9 cellular contexts compared by ENCODE assay signal in genomic region chr1:46489169-46489637, GRCh38. TPM values are rescaled to one million over a fixed set of nuclear protein-coding genes. Genes with fewer than 3 reads are reported as not detected.
DNase-seq lines count a peak whose midpoint lies in the region; ATAC-seq and TF ChIP-seq lines count a peak whose summit lies in the region.
"Had no signal": no experiment of that assay in that cellular context is flagged by ENCODE, and none has a peak within 500 bp of the region (broad histone marks: within the 10 kb centered on the region; RNA-seq: fewer than 3 reads in every experiment).

No MANE protein-coding gene starts in this region.

- H3K4me3 ChIP-seq in right atrium auricular region (peak overlapping the region in 1 of 2 donors; percentile 42), ascending aorta (peak overlapping the region; percentile 50 to 55), mucosa of descending colon (no peak overlapping the region), upper lobe of left lung (peak overlapping the region in 3 of 4 donors; percentile 26 to 41 (median 40))

- ATAC-seq in Right ventricle myocardium inferior (no peak), mucosa of descending colon (peak; percentile 61), upper lobe of left lung (ENCODE audit: low FRiP score in 2 of 2) (no peak), HG03342 (IDR thresholded peaks at IDR 0.05; ENCODE audit: unreplicated experiment) (no peak), GM21526 (IDR thresholded peaks at IDR 0.05; ENCODE audit: low FRiP score, unreplicated experiment) (no peak)

- H3K27ac ChIP-seq in right atrium auricular region (no peak overlapping the region), ascending aorta (no peak overlapping the region), upper lobe of left lung (no peak overlapping the region)
- H3K27ac ChIP-seq: SJSA1 had no signal

- 2 to 5% methylated on average over 12 to 15 of the region's 35 CpGs for WGBS in upper lobe of left lung, 2 donors

- H3K27me3 ChIP-seq in right atrium auricular region (peaks cover 54 to 71% of the 10 kb centered on the region in 2 donors), ascending aorta (peaks cover 29% of the 10 kb centered on the region), upper lobe of left lung (peaks cover 0 to 73% (median 41%) of the 10 kb centered on the region in 4 donors)

- DNase-seq in Right ventricle myocardium inferior (ENCODE audit: missing footprints) (peak; percentile 60), right atrium auricular region (ENCODE audit: low spot score) (no peak), ascending aorta (ENCODE audit: low spot score in 2 of 2) (no peak), mucosa of descending colon (peak in 2 of 3 donors; percentile 14 to 53), upper lobe of left lung (peak in 1 of 2 donors; percentile 85), NCI-H2081 treated with DMSO at 0.1 percent for 48 hours (lab: John Stamatoyannopoulos, UW) (no peak)

- peaks cover 0 to 21% of the 10 kb centered on the region in 2 donors for H3K4me1 ChIP-seq in right atrium auricular region
- H3K4me1 ChIP-seq in ascending aorta: peaks cover 9 to 13% of the 10 kb centered on the region in 2 donors
- H3K4me1 ChIP-seq in mucosa of descending colon (ENCODE audit: low read depth): peaks cover 11% of the 10 kb centered on the region
- H3K4me1 ChIP-seq in upper lobe of left lung: peaks cover 18 to 34% (median 23%) of the 10 kb centered on the region in 4 donors

- intact Hi-C loops in Right ventricle myocardium inferior (cut with DNase I): no loop called here
- intact Hi-C loops in ascending aorta (cut with DNase I): no loop called here
- intact Hi-C loops in mucosa of descending colon (cut with DNase I, micrococcal nuclease): no loop called here

- no peak for TF ChIP-seq EP300 in upper lobe of left lung (IDR thresholded peaks at IDR 0.05)

- TF ChIP-seq POLR2A in upper lobe of left lung (IDR thresholded peaks at IDR 0.05): no peak

- H3K36me3 ChIP-seq in right atrium auricular region (no peaks in the 10 kb centered on the region), ascending aorta (no peaks in the 10 kb centered on the region), mucosa of descending colon (ENCODE audit: low read depth) (no peaks in the 10 kb centered on the region), upper lobe of left lung (no peaks in the 10 kb centered on the region)
- H3K36me3 ChIP-seq: SJSA1 had no signal

- H3K9me3 ChIP-seq in right atrium auricular region (no peaks in the 10 kb centered on the region), ascending aorta (no peaks in the 10 kb centered on the region), mucosa of descending colon (no peaks in the 10 kb centered on the region), upper lobe of left lung (no peaks in the 10 kb centered on the region)
- H3K9me3 ChIP-seq: SJSA1 had no signal

- no peak for TF ChIP-seq CTCF in right atrium auricular region (IDR thresholded peaks at IDR 0.05)
- no peak for TF ChIP-seq CTCF in ascending aorta (IDR thresholded peaks at IDR 0.05)
- no peak for TF ChIP-seq CTCF in mucosa of descending colon (IDR thresholded peaks at IDR 0.05)
- no peak for TF ChIP-seq CTCF in upper lobe of left lung (IDR thresholded peaks at IDR 0.05)

RNA-seq across cellular contexts. Expression of gene DMBX1, which starts 0.4 kb away (rescaled TPM):
- not detected for total RNA-seq in Right ventricle myocardium inferior
- not detected for total RNA-seq in right atrium auricular region
- not detected for total RNA-seq in ascending aorta
- not detected for total RNA-seq in mucosa of descending colon
- total RNA-seq in upper lobe of left lung: not detected
- total RNA-seq: SJSA1 had no signal

Comparison
In these comparisons a context has a peak if more than half of its experiments do, and no peak if none do; other contexts are left out.
1. DNase-seq: peak in Right ventricle myocardium inferior (single experiment) and mucosa of descending colon (2 of 3); none in right atrium auricular region (single experiment), ascending aorta (0 of 2) and NCI-H2081 treated with DMSO at 0.1 percent for 48 hours (single experiment).